1 cellular context compared by ENCODE assay signal in the genomic region with DNA sequence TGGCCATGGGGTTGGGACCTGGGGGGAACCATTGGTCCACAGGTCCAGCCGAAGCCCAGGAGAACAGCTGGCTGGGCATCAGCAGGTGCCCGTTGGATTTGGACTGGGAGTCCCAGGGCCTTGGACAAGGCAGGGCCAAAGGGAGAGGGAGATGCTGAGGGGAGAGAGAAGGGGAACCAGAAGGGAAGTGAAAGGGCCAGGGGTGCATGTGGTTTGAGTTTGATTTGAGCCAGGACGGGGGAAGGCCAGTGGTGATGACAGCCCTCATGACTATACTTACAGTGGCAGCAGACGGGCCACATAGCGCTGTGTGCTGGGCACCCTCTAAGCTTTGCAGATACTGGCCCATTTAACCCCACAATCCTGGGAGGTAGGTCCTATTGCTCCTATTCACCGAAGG.
TF ChIP-seq lines count a peak whose summit lies in the region.

No MANE protein-coding gene starts in this region.

TF ChIP-seq in K562, 482 proteins besides CTCF, POLR2A, EP300 and RAD21:
- TF ChIP-seq, protein P1, sequence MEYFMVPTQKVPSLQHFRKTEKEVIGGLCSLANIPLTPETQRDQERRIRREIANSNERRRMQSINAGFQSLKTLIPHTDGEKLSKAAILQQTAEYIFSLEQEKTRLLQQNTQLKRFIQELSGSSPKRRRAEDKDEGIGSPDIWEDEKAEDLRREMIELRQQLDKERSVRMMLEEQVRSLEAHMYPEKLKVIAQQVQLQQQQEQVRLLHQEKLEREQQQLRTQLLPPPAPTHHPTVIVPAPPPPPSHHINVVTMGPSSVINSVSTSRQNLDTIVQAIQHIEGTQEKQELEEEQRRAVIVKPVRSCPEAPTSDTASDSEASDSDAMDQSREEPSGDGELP (CRISPR knock-in tag; IDR thresholded peaks at IDR 0.05; ENCODE audit: borderline replicate concordance): 0 out of 2 replicates have a peak, but pooled peaks have one; percentile 6
- no peak for TF ChIP-seq BMI1 (IDR thresholded peaks at IDR 0.05; ENCODE audit: low read length)
